ENCODE assay signal across 1 cellular context in the genomic region with DNA sequence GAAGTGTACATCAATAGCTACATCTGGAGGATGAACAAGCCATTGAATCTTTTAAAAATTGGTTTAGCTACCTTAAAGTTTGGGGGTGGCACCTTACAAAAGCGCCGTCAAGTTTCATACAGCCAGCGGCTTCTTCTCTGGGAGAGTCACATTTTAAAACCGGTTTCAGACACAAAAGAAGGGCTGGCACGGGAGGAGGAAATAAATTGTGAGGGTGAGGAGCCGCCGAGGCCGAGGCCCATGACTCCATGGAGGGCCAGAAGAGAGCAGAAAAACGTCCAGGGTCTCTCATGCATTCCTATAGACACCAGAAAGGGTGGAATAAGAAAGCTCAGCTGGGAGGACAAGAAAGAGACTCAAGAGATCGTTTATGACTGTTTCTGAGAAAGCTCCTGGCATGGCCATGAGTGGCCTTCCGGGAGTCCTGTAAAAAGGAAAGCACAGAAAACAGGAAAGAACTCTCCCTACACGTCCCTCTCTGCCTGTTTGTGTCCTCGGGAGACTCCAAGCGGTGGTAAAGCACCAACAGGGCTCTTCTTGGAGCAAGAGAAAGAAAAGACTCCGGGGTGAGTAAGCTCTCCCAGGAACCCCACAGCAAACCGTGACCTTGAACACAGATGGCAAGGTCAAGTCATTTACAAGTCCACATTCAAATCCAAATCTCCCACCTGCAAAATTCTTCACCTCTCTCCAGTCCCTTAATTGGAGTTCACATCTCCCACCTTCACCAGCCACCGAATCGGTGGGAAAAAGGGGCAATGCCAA.
TF ChIP-seq lines count a peak whose summit lies in the region.

No MANE protein-coding gene starts in this region.

TF ChIP-seq in HepG2, 621 proteins besides CTCF, POLR2A, EP300 and RAD21 (continued from another document and continues in another):
- 0 out of 2 replicates have a peak, but pooled peaks have one; percentile 40 for TF ChIP-seq ESRRA (CRISPR knock-in tag; IDR thresholded peaks at IDR 0.05; ENCODE audit: low read depth)
- TF ChIP-seq, protein P1, sequence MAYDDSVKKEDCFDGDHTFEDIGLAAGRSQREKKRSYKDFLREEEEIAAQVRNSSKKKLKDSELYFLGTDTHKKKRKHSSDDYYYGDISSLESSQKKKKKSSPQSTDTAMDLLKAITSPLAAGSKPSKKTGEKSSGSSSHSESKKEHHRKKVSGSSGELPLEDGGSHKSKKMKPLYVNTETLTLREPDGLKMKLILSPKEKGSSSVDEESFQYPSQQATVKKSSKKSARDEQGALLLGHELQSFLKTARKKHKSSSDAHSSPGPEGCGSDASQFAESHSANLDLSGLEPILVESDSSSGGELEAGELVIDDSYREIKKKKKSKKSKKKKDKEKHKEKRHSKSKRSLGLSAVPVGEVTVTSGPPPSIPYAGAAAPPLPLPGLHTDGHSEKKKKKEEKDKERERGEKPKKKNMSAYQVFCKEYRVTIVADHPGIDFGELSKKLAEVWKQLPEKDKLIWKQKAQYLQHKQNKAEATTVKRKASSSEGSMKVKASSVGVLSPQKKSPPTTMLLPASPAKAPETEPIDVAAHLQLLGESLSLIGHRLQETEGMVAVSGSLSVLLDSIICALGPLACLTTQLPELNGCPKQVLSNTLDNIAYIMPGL (CRISPR knock-in tag; IDR thresholded peaks at IDR 0.05; ENCODE audit: borderline replicate concordance in 1 of 2, low read depth in 1 of 2), result peak; percentile 67 to 68
- TF ChIP-seq HNF4A (CRISPR knock-in tag; IDR thresholded peaks at IDR 0.05), result no peak
- no peak for TF ChIP-seq ZNF333 (CRISPR knock-in tag; IDR thresholded peaks at IDR 0.05; ENCODE audit: borderline replicate concordance)
- TF ChIP-seq TFDP2 (CRISPR knock-in tag; IDR thresholded peaks at IDR 0.05), result 0 out of 2 replicates have a peak, but pooled peaks have one; percentile 9
- TF ChIP-seq, protein P2, sequence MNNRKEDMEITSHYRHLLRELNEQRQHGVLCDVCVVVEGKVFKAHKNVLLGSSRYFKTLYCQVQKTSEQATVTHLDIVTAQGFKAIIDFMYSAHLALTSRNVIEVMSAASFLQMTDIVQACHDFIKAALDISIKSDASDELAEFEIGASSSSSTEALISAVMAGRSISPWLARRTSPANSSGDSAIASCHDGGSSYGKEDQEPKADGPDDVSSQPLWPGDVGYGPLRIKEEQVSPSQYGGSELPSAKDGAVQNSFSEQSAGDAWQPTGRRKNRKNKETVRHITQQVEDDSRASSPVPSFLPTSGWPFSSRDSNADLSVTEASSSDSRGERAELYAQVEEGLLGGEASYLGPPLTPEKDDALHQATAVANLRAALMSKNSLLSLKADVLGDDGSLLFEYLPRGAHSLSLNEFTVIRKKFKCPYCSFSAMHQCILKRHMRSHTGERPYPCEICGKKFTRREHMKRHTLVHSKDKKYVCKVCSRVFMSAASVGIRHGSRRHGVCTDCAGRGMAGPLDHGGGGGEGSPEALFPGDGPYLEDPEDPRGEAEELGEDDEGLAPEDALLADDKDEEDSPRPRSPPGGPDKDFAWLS (CRISPR knock-in tag; IDR thresholded peaks at IDR 0.05; ENCODE audit: borderline replicate concordance), result no peak
- no peak for TF ChIP-seq DPF2 (CRISPR knock-in tag; IDR thresholded peaks at IDR 0.05; ENCODE audit: borderline replicate concordance, low read depth)
- TF ChIP-seq NFYC (CRISPR knock-in tag; IDR thresholded peaks at IDR 0.05), result no peak
- TF ChIP-seq, protein P3, sequence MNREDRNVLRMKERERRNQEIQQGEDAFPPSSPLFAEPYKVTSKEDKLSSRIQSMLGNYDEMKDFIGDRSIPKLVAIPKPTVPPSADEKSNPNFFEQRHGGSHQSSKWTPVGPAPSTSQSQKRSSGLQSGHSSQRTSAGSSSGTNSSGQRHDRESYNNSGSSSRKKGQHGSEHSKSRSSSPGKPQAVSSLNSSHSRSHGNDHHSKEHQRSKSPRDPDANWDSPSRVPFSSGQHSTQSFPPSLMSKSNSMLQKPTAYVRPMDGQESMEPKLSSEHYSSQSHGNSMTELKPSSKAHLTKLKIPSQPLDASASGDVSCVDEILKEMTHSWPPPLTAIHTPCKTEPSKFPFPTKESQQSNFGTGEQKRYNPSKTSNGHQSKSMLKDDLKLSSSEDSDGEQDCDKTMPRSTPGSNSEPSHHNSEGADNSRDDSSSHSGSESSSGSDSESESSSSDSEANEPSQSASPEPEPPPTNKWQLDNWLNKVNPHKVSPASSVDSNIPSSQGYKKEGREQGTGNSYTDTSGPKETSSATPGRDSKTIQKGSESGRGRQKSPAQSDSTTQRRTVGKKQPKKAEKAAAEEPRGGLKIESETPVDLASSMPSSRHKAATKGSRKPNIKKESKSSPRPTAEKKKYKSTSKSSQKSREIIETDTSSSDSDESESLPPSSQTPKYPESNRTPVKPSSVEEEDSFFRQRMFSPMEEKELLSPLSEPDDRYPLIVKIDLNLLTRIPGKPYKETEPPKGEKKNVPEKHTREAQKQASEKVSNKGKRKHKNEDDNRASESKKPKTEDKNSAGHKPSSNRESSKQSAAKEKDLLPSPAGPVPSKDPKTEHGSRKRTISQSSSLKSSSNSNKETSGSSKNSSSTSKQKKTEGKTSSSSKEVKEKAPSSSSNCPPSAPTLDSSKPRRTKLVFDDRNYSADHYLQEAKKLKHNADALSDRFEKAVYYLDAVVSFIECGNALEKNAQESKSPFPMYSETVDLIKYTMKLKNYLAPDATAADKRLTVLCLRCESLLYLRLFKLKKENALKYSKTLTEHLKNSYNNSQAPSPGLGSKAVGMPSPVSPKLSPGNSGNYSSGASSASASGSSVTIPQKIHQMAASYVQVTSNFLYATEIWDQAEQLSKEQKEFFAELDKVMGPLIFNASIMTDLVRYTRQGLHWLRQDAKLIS (CRISPR knock-in tag; IDR thresholded peaks at IDR 0.05), result 0 out of 2 replicates have a peak, but pooled peaks have one; percentile 27
- TF ChIP-seq HMG20B (CRISPR knock-in tag; conservative IDR thresholded peaks at IDR 0.05), result no peak
- TF ChIP-seq RXRB (CRISPR knock-in tag; IDR thresholded peaks at IDR 0.05; ENCODE audit: borderline replicate concordance), result peak; percentile 34; the same call in 1 of the 2 replicates
- no peak for TF ChIP-seq ZNF770 (CRISPR knock-in tag; IDR thresholded peaks at IDR 0.05)
- TF ChIP-seq FOXP4 (CRISPR knock-in tag; IDR thresholded peaks at IDR 0.05), result peak; percentile 45; the same call in 1 of the 2 replicates
- TF ChIP-seq ATF2 (CRISPR knock-in tag; IDR thresholded peaks at IDR 0.05), result 0 out of 2 replicates have a peak, but pooled peaks have one; percentile 10
- no peak for TF ChIP-seq AKNA (CRISPR knock-in tag; IDR thresholded peaks at IDR 0.05; ENCODE audit: borderline replicate concordance)
- TF ChIP-seq YEATS4 (CRISPR knock-in tag; IDR thresholded peaks at IDR 0.05; ENCODE audit: borderline replicate concordance), result peak; percentile 65; the same call in 1 of the 2 replicates
- TF ChIP-seq IKZF4 (CRISPR knock-in tag; IDR thresholded peaks at IDR 0.05; ENCODE audit: borderline replicate concordance, low read depth, not compliant biosample characterization), result no peak
- TF ChIP-seq IRF2 (CRISPR knock-in tag; IDR thresholded peaks at IDR 0.05), result peak; percentile 39; the same call in 1 of the 2 replicates
- peak; percentile 65; the same call in 1 of the 2 replicates for TF ChIP-seq KMT2A (CRISPR knock-in tag; IDR thresholded peaks at IDR 0.05)
- no peak for TF ChIP-seq DR1 (CRISPR knock-in tag; IDR thresholded peaks at IDR 0.05)
- TF ChIP-seq ZNF224 (CRISPR knock-in tag; IDR thresholded peaks at IDR 0.05), result no peak
- 0 out of 2 replicates have a peak, but pooled peaks have one; percentile 34 for TF ChIP-seq ERF (CRISPR knock-in tag; IDR thresholded peaks at IDR 0.05)
- no peak for TF ChIP-seq KDM2A (CRISPR knock-in tag; IDR thresholded peaks at IDR 0.05; ENCODE audit: borderline replicate concordance, low read depth)
- TF ChIP-seq ZNF766 (CRISPR knock-in tag; IDR thresholded peaks at IDR 0.05; ENCODE audit: borderline replicate concordance), result 0 out of 2 replicates have a peak, but pooled peaks have one; percentile 37
- no peak for TF ChIP-seq ZNF660 (CRISPR knock-in tag; IDR thresholded peaks at IDR 0.05; ENCODE audit: borderline replicate concordance, low read depth)
- TF ChIP-seq PAWR (CRISPR knock-in tag; IDR thresholded peaks at IDR 0.05; ENCODE audit: borderline replicate concordance), result no peak
- TF ChIP-seq JDP2 (CRISPR knock-in tag; IDR thresholded peaks at IDR 0.05; ENCODE audit: borderline replicate concordance), result no peak
- no peak for TF ChIP-seq ZNF143 (CRISPR knock-in tag; IDR thresholded peaks at IDR 0.05)
- TF ChIP-seq FOXJ3 (CRISPR knock-in tag; IDR thresholded peaks at IDR 0.05; ENCODE audit: borderline replicate concordance), result no peak
- TF ChIP-seq ZNF207 (IDR thresholded peaks at IDR 0.05; ENCODE audit: borderline replicate concordance), result no peak
